Comparison of ENCODE assay signal across 10 cellular contexts in the genomic region with DNA sequence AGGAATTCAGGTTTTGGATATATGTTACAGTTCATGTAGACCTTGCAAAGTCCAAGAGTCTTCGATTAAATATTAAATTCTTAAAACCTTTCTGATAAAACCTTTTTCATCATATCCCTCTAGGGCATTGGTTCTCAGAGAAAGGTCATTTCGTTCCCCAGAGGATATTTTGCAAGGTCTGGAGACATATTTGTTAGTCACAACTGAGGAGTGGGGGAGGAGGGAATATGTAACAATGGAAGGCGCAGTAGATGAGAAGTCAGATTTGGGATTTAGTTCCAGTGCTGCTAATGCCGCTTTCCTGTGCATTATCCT. TPM values are rescaled to one million over a fixed set of nuclear protein-coding genes. Genes with fewer than 3 reads are reported as not detected.
A peak's percentile ranks its signal among the peaks of the same experiment; 100 is the strongest.
DNase-seq lines count a peak whose midpoint lies in the region; ATAC-seq and TF ChIP-seq lines count a peak whose summit lies in the region.
"Had no signal": no experiment of that assay in that cellular context is flagged by ENCODE, and none has a peak within 500 bp of the region (broad histone marks: within the 10 kb centered on the region; RNA-seq: fewer than 3 reads in every experiment).

No MANE protein-coding gene starts in this region.

- DNase-seq in PC-3: no peak
- no peak for DNase-seq in endodermal cell
- DNase-seq in neuronal stem cell (ENCODE audit: low spot score): no peak
- DNase-seq in NCI-H446 (lab: John Stamatoyannopoulos, UW): no peak
- no peak for DNase-seq in GM10266 (ENCODE audit: extremely low spot score)
- no peak for DNase-seq in sciatic nerve (ENCODE audit: low spot score)

- H3K9me2 ChIP-seq in PC-3 (replicated peaks; ENCODE audit: low read length): no peaks in the 10 kb centered on the region

- H3K18ac ChIP-seq in neuronal stem cell (ENCODE audit: low read length): no peak overlapping the region

- no peak overlapping the region for H2BK120ac ChIP-seq in neuronal stem cell (ENCODE audit: low read depth, low read length)

- no peak overlapping the region for H4K91ac ChIP-seq in neuronal stem cell (ENCODE audit: low read depth, low read length, poor library complexity)

- no peaks in the 10 kb centered on the region for H3K36me3 ChIP-seq in BLaER1 treated with 17β-estradiol and CSF1 and Interleukin-3, amounts not matched to agents 10 nM and 100 nM
- no peaks in the 10 kb centered on the region for H3K36me3 ChIP-seq in PC-3 (ENCODE audit: low read depth, low read length)
- no peaks in the 10 kb centered on the region for H3K36me3 ChIP-seq in endodermal cell (ENCODE audit: control insufficient read depth, insufficient read depth, low read length)
- H3K36me3 ChIP-seq in neuronal stem cell (replicated peaks in 1 of 2; ENCODE audit: control insufficient read depth in 2 of 2, insufficient read depth in 2 of 2, low read length in 2 of 2): no peaks in the 10 kb centered on the region

- WGBS in endodermal cell (ENCODE audit: insufficient coverage in 1 of 2, insufficient read length in 1 of 2), 2 experiments: 81 to 86% methylated on average over 2 to 4 of the region's 4 CpGs
- no CpG with 5 or more reads among the region's 4 CpGs for WGBS in neuronal stem cell (ENCODE audit: extremely low coverage in 2 of 2, insufficient read length in 2 of 2, insufficient replicate concordance in 1 of 2), 2 donors

- H3K27me3 Mint-ChIP-seq in endodermal cell (ENCODE audit: insufficient read depth): peaks cover 13% of the 10 kb centered on the region

- H3K27ac ChIP-seq in BLaER1 treated with 17β-estradiol and CSF1 and Interleukin-3, amounts not matched to agents 10 nM and 100 nM: no peak overlapping the region; a peak in 1 of 22 replicates
- H3K27ac ChIP-seq in PC-3 (ENCODE audit: low read length): no peak overlapping the region
- H3K27ac ChIP-seq in endodermal cell (ENCODE audit: low read depth, low read length): peak overlapping the region; percentile 21
- no peak overlapping the region for H3K27ac ChIP-seq in neuronal stem cell (replicated peaks; ENCODE audit: low read length)

- H3K27me3 ChIP-seq in BLaER1 treated with 17β-estradiol and CSF1 and Interleukin-3, amounts not matched to agents 10 nM and 100 nM: no peaks in the 10 kb centered on the region
- H3K27me3 ChIP-seq in PC-3 (ENCODE audit: low read length): no peaks in the 10 kb centered on the region
- peaks cover 2% of the 10 kb centered on the region for H3K27me3 ChIP-seq in endodermal cell (ENCODE audit: control insufficient read depth, insufficient read depth, low read length, poor library complexity, severe bottlenecking)
- no peaks in the 10 kb centered on the region for H3K27me3 ChIP-seq in neuronal stem cell (ENCODE audit: control insufficient read depth in 3 of 3, insufficient read depth in 3 of 3, low read depth in 1 of 3, low read length in 3 of 3)

- H2BK15ac ChIP-seq in neuronal stem cell (ENCODE audit: low read length): no peak overlapping the region

- H3K4ac ChIP-seq in neuronal stem cell (ENCODE audit: low read length): no peak overlapping the region

- H2AFZ ChIP-seq in PC-3 (ENCODE audit: low read length): peak overlapping the region; percentile 82
- peak overlapping the region; percentile 91 for H2AFZ ChIP-seq in neuronal stem cell (ENCODE audit: low read length)

- no TSS peak for BruUV-seq in PC-3 (replicated peaks; lab: Mats Ljungman, UMichigan)

- ATAC-seq in PC-3 (no peak), GM21576 (IDR thresholded peaks at IDR 0.05; ENCODE audit: unreplicated experiment) (no peak), sciatic nerve (no peak)

- H3K4me1 Mint-ChIP-seq in endodermal cell: peaks cover 28% of the 10 kb centered on the region

- H3K9me3 Mint-ChIP-seq in endodermal cell: no peaks in the 10 kb centered on the region
- H3K9me3 Mint-ChIP-seq: CD8-positive, alpha-beta memory T cell had no signal

- H3K9ac ChIP-seq in BLaER1 treated with 17β-estradiol and CSF1 and Interleukin-3, amounts not matched to agents 10 nM and 100 nM: peak overlapping the region in 2 of 11 experiments; percentile 10 to 12; a peak in 2 of 22 replicates
- no peak overlapping the region for H3K9ac ChIP-seq in PC-3 (ENCODE audit: low read length)
- no peak overlapping the region for H3K9ac ChIP-seq in endodermal cell (ENCODE audit: extremely low read depth, low read length, poor library complexity, severe bottlenecking)
- no peak overlapping the region for H3K9ac ChIP-seq in neuronal stem cell (ENCODE audit: low read depth, low read length, poor library complexity)

- no peaks in the 10 kb centered on the region for H3F3A ChIP-seq in PC-3 (ENCODE audit: low read length, unreplicated experiment)

- H3K79me1 ChIP-seq in neuronal stem cell (ENCODE audit: low read depth, low read length): no peaks in the 10 kb centered on the region

- TF ChIP-seq CTCF in PC-3 (conservative IDR thresholded peaks at IDR 0.05; ENCODE audit: low read depth, low read length) (no peak), endodermal cell (conservative IDR thresholded peaks at IDR 0.05) (no peak), GM10266 (IDR thresholded peaks at IDR 0.05; ENCODE audit: control insufficient read depth, insufficient read depth, low read depth, missing control alignments) (no peak)

- intact Hi-C loops in PC-3 (cut with micrococcal nuclease) (no loop called here), sciatic nerve (cut with DNase I) (no loop called here)

- no peak overlapping the region for H2BK5ac ChIP-seq in neuronal stem cell (ENCODE audit: low read length)

- H3K79me2 ChIP-seq in PC-3 (ENCODE audit: low read length): no peaks in the 10 kb centered on the region

- H3K9me3 ChIP-seq in BLaER1 treated with 17β-estradiol and CSF1 and Interleukin-3, amounts not matched to agents 10 nM and 100 nM (replicated peaks in 1 of 11): no peaks in the 10 kb centered on the region
- H3K9me3 ChIP-seq in PC-3 (ENCODE audit: low read length) (no peaks in the 10 kb centered on the region), endodermal cell (ENCODE audit: control insufficient read depth, low read length) (no peaks in the 10 kb centered on the region), neuronal stem cell (replicated peaks in 1 of 2; ENCODE audit: control insufficient read depth in 2 of 2, insufficient read depth in 1 of 2, low read depth in 1 of 2, low read length in 2 of 2) (no peaks in the 10 kb centered on the region)

- no peak overlapping the region for H3K4me3 Mint-ChIP-seq in endodermal cell

- no peak overlapping the region for H3K23ac ChIP-seq in neuronal stem cell (ENCODE audit: low read depth, low read length, poor library complexity)

- POLR2A ChIA-PET in PC-3 (lab: Charles Lee; ENCODE audit: unreplicated experiment): no interaction called here

- no peaks in the 10 kb centered on the region for H3K36me3 Mint-ChIP-seq in endodermal cell (ENCODE audit: low read depth)

- no peak overlapping the region for H2BK12ac ChIP-seq in neuronal stem cell (ENCODE audit: low read length)

- no peak overlapping the region for H3K4me3 ChIP-seq in BLaER1 treated with 17β-estradiol and CSF1 and Interleukin-3, amounts not matched to agents 10 nM and 100 nM
- H3K4me3 ChIP-seq in PC-3 (ENCODE audit: low read length): no peak overlapping the region
- no peak overlapping the region for H3K4me3 ChIP-seq in endodermal cell (ENCODE audit: low read length)
- H3K4me3 ChIP-seq in neuronal stem cell (ENCODE audit: low read length in 2 of 2): peak overlapping the region in 1 of 2 donors; percentile 33

- no peak overlapping the region for H2AK5ac ChIP-seq in neuronal stem cell (ENCODE audit: low read depth, low read length)

- H3K27ac Mint-ChIP-seq in endodermal cell: no peak overlapping the region

- peaks cover 22 to 44% (median 37%) of the 10 kb centered on the region in 10 experiments for H3K4me1 ChIP-seq in BLaER1 treated with 17β-estradiol and CSF1 and Interleukin-3, amounts not matched to agents 10 nM and 100 nM
- H3K4me1 ChIP-seq in PC-3 (ENCODE audit: insufficient read depth, low read length) (peaks cover 39% of the 10 kb centered on the region), endodermal cell (ENCODE audit: control insufficient read depth, insufficient read depth, low read length) (peaks cover 10% of the 10 kb centered on the region), neuronal stem cell (ENCODE audit: control insufficient read depth in 2 of 2, insufficient read depth in 1 of 2, low read depth in 1 of 2, low read length in 2 of 2) (peaks cover 25 to 34% of the 10 kb centered on the region in 2 donors)

- no peak overlapping the region for H4K8ac ChIP-seq in neuronal stem cell (ENCODE audit: low read depth, low read length)

- CTCF ChIA-PET in PC-3 (lab: Charles Lee): no interaction called here

- no peak overlapping the region for H3K14ac ChIP-seq in neuronal stem cell (ENCODE audit: low read length)

- H3K4me2 ChIP-seq in BLaER1 treated with 17β-estradiol and CSF1 and Interleukin-3, amounts not matched to agents 10 nM and 100 nM: peak overlapping the region in 10 of 11 experiments; percentile 3 to 52 (median 31); a peak in 14 of 22 replicates
- H3K4me2 ChIP-seq in PC-3 (ENCODE audit: low read length) (no peak overlapping the region), neuronal stem cell (ENCODE audit: insufficient read depth, low read length, poor library complexity, severe bottlenecking) (no peak overlapping the region)

- H4K20me1 ChIP-seq in BLaER1 treated with 17β-estradiol and CSF1 and Interleukin-3, amounts not matched to agents 10 nM and 100 nM: no peaks in the 10 kb centered on the region
- no peaks in the 10 kb centered on the region for H4K20me1 ChIP-seq in PC-3 (ENCODE audit: low read length)

RNA-seq across cellular contexts. Expression of gene TMEM253, which starts 5.3 kb away (rescaled TPM):
- total RNA-seq in PC-3 (2014; rRNA removed) (not detected in 2 replicates), endodermal cell (under 1 TPM; 0.40 to 0.49 TPM), sciatic nerve (0.62 TPM)
- 2.1 TPM for polyA plus RNA-seq in endodermal cell (2013, experiment 1 of 2)
- 1.8 TPM for polyA plus RNA-seq in endodermal cell (2013, experiment 2 of 2)
- polyA plus RNA-seq in neuronal stem cell (2013, experiment 1 of 2): 2.3 TPM
- 2.2 TPM for polyA plus RNA-seq in neuronal stem cell (2013, experiment 2 of 2)
- total RNA-seq: CD8-positive, alpha-beta memory T cell; temporal lobe had no signal
- polyA plus RNA-seq: CD8-positive, alpha-beta memory T cell had no signal

RNA-seq across cellular contexts. Expression of gene ZNF219, which starts 7.7 kb away (rescaled TPM):
- total RNA-seq in PC-3 (2014; rRNA removed): 5.7 and 6.0 TPM in 2 replicates
- 10 to 100 TPM; 43.4 to 59.6 TPM for total RNA-seq in endodermal cell
- polyA plus RNA-seq in endodermal cell (2013, experiment 1 of 2): 123 TPM
- polyA plus RNA-seq in endodermal cell (2013, experiment 2 of 2): 104 TPM
- polyA plus RNA-seq in neuronal stem cell (2013, experiment 1 of 2): 197 TPM
- polyA plus RNA-seq in neuronal stem cell (2013, experiment 2 of 2): 195 TPM
- 43.2 TPM for total RNA-seq in sciatic nerve

RNA-seq across cellular contexts. Expression of gene ARHGEF40, which starts 36.0 kb away (rescaled TPM):
- 2.7 and 3.9 TPM in 2 replicates for total RNA-seq in PC-3 (2014; rRNA removed)
- 10 to 100 TPM; 71.1 to 73.5 TPM for total RNA-seq in endodermal cell
- 65.4 TPM for polyA plus RNA-seq in endodermal cell (2013, experiment 1 of 2)
- 71.9 TPM for polyA plus RNA-seq in endodermal cell (2013, experiment 2 of 2)
- 34.7 TPM for polyA plus RNA-seq in neuronal stem cell (2013, experiment 1 of 2)
- polyA plus RNA-seq in neuronal stem cell (2013, experiment 2 of 2): 34.1 TPM
- 91.1 TPM for total RNA-seq in sciatic nerve

RNA-seq across cellular contexts. Expression of gene RNASE8, which starts 48.5 kb away (rescaled TPM):
- total RNA-seq in PC-3 (2014; rRNA removed) (not detected in 2 replicates), endodermal cell (not detected), sciatic nerve (not detected)
- polyA plus RNA-seq in endodermal cell (2013, experiment 1 of 2): not detected
- polyA plus RNA-seq in endodermal cell (2013, experiment 2 of 2): not detected
- polyA plus RNA-seq in neuronal stem cell (2013, experiment 1 of 2): not detected
- not detected for polyA plus RNA-seq in neuronal stem cell (2013, experiment 2 of 2)
- total RNA-seq: CD8-positive, alpha-beta memory T cell; temporal lobe had no signal
- polyA plus RNA-seq: CD8-positive, alpha-beta memory T cell had no signal

RNA-seq across cellular contexts. Expression of gene OR5AU1, which starts 49.7 kb away (rescaled TPM):
- total RNA-seq in PC-3 (2014; rRNA removed) (not detected in 2 replicates), endodermal cell (not detected), sciatic nerve (not detected)
- polyA plus RNA-seq in endodermal cell (2013, experiment 1 of 2): not detected
- not detected for polyA plus RNA-seq in endodermal cell (2013, experiment 2 of 2)
- polyA plus RNA-seq in neuronal stem cell (2013, experiment 1 of 2): not detected
- not detected for polyA plus RNA-seq in neuronal stem cell (2013, experiment 2 of 2)
- total RNA-seq: CD8-positive, alpha-beta memory T cell; temporal lobe had no signal
- polyA plus RNA-seq: CD8-positive, alpha-beta memory T cell had no signal

Comparison
In these comparisons a context has a peak if more than half of its experiments do, and no peak if none do; other contexts are left out.
1. H3K4me2 ChIP-seq: peak in BLaER1 treated with 17β-estradiol and CSF1 and Interleukin-3, amounts not matched to agents 10 nM and 100 nM (10 of 11); none in PC-3 (single experiment) and neuronal stem cell (single experiment).
2. RNA of gene ARHGEF40, which starts 36.0 kb away (total RNA-seq): 91.1 TPM in sciatic nerve (single experiment) and 71.1 to 73.5 TPM in endodermal cell; 2.7 to 3.9 TPM in PC-3; every median in the first group is over 10 times any median in the second.